8 cellular contexts compared by ENCODE assay signal in the genomic region with DNA sequence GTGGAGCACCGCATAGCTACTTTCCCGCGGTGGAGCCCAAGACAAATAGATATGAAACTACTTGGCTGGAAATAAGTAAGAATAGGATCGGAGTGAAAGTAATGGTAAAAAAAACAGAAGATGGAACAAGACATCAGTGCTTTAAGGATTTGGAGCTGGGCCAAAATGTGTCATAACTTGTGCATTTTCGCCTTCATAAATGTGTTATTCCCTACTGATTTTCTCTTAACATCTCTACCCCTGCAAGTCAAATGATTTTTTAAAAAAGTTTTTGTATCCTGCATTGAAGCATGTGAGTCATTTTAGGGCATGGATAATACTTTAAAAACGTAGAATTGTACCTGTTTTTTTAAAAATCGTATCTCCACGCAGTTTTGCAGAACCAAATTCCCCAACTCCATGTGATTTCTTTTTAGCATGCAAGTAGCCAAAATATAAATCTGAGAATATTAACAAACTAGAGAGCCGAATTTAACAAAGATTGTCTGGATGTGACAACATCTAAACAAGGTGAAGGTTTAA. TPM values are rescaled to one million over a fixed set of nuclear protein-coding genes. Genes with fewer than 3 reads are reported as not detected.
DNase-seq lines count a peak whose midpoint lies in the region; ATAC-seq and TF ChIP-seq lines count a peak whose summit lies in the region.

No MANE protein-coding gene starts in this region.

- no peaks in the 10 kb centered on the region for H3K9me3 ChIP-seq in CD8-positive, alpha-beta T cell (ENCODE audit: low read length)
- no peaks in the 10 kb centered on the region for H3K9me3 ChIP-seq in muscle layer of colon (ENCODE audit: low read length)

- no peaks in the 10 kb centered on the region for H3K36me3 ChIP-seq in CD8-positive, alpha-beta T cell (ENCODE audit: insufficient read depth, low read length)
- no peaks in the 10 kb centered on the region for H3K36me3 ChIP-seq in muscle layer of colon (ENCODE audit: insufficient read depth, low read length)

- no peak for DNase-seq in CD8-positive, alpha-beta T cell
- DNase-seq in LNCaP clone FGC (ENCODE audit: low read depth) (no peak), chondrocyte (ENCODE audit: low spot score) (no peak), NOMO-1 (lab: John Stamatoyannopoulos, UW; ENCODE audit: unreplicated experiment in 2 of 2) (no peak)

- H3K9me3 Mint-ChIP-seq in CD8-positive, alpha-beta T cell, result peaks cover 9% of the 10 kb centered on the region
- peaks cover 9% of the 10 kb centered on the region for H3K9me3 Mint-ChIP-seq in chondrocyte (ENCODE audit: low read depth)

- H3K4me1 Mint-ChIP-seq in CD8-positive, alpha-beta T cell (ENCODE audit: low read depth), result peaks cover 30% of the 10 kb centered on the region
- H3K4me1 Mint-ChIP-seq in chondrocyte (ENCODE audit: low read depth), result peaks cover 10% of the 10 kb centered on the region

- peak overlapping the region; percentile 58 for H3K4me3 ChIP-seq in CD8-positive, alpha-beta T cell (ENCODE audit: low read depth, low read length)
- H3K4me3 ChIP-seq in LNCaP clone FGC (ENCODE audit: low read depth, low read length) (peak overlapping the region; percentile 52), muscle layer of colon (ENCODE audit: low read depth in 1 of 2, low read length in 2 of 2) (peak overlapping the region; percentile 58 to 69)

- H3K27me3 ChIP-seq in CD8-positive, alpha-beta T cell (ENCODE audit: insufficient read depth, low read length), result no peaks in the 10 kb centered on the region
- H3K27me3 ChIP-seq in muscle layer of colon (ENCODE audit: control insufficient read depth in 1 of 2, insufficient read depth in 2 of 2, low read length in 2 of 2), result no peaks in the 10 kb centered on the region

- peak overlapping the region; percentile 91 for H3K27ac Mint-ChIP-seq in CD8-positive, alpha-beta T cell
- peak overlapping the region; percentile 71 for H3K27ac Mint-ChIP-seq in chondrocyte (ENCODE audit: unreplicated experiment)

- ATAC-seq in CD8-positive, alpha-beta T cell, result no peak
- no peak for ATAC-seq in GM21737 (IDR thresholded peaks at IDR 0.05; ENCODE audit: unreplicated experiment)
- no peak for ATAC-seq in HG02884 (IDR thresholded peaks at IDR 0.05; ENCODE audit: unreplicated experiment)
- ATAC-seq in GM21423 (IDR thresholded peaks at IDR 0.05; ENCODE audit: unreplicated experiment), result no peak

- intact Hi-C loops in CD8-positive, alpha-beta T cell (cut with DNase I, micrococcal nuclease), result loop anchor here (5.0 to 10.0 kb wide), 6 partner anchors 142 to 527 kb away; a partner anchor contains a TSS

- peaks cover 2% of the 10 kb centered on the region for H3K27me3 Mint-ChIP-seq in CD8-positive, alpha-beta T cell (ENCODE audit: low read depth)
- H3K27me3 Mint-ChIP-seq in chondrocyte (ENCODE audit: low read depth), result peaks cover 5% of the 10 kb centered on the region

- POLR2A ChIA-PET in CD8-positive, alpha-beta T cell (lab: Charles Lee), result interaction anchor here (0.6 to 1.6 kb wide), 2 partner anchors 186 to 274 kb away, joined by 3 to 5 read pairs; a partner anchor contains a TSS

- no peak for TF ChIP-seq CTCF in CD8-positive, alpha-beta T cell (IDR thresholded peaks at IDR 0.05)
- TF ChIP-seq CTCF in LNCaP clone FGC (IDR thresholded peaks at IDR 0.05; ENCODE audit: control insufficient read depth, extremely low read depth, insufficient read depth), result no peak
- TF ChIP-seq CTCF in chondrocyte (IDR thresholded peaks at IDR 0.05), result no peak

- H3K4me3 Mint-ChIP-seq in CD8-positive, alpha-beta T cell, result peak overlapping the region; percentile 94
- H3K4me3 Mint-ChIP-seq in chondrocyte (ENCODE audit: unreplicated experiment), result peak overlapping the region; percentile 91

- H3K9ac ChIP-seq in muscle layer of colon (ENCODE audit: low read length), result peak overlapping the region; percentile 83

- CTCF ChIA-PET in CD8-positive, alpha-beta T cell (lab: Charles Lee), result interaction anchor here (1.1 to 3.0 kb wide), 2 partner anchors 31 to 111 kb away, joined by 3 to 14 read pairs; no protein-coding TSS in a partner anchor

- peak overlapping the region; percentile 46 for H3K27ac ChIP-seq in CD8-positive, alpha-beta T cell (ENCODE audit: low read depth, low read length)
- peak overlapping the region; percentile 88 for H3K27ac ChIP-seq in muscle layer of colon (ENCODE audit: low read depth, low read length)

- peaks cover 25% of the 10 kb centered on the region for H3K4me1 ChIP-seq in CD8-positive, alpha-beta T cell (ENCODE audit: insufficient read depth, low read length)
- H3K4me1 ChIP-seq in muscle layer of colon (ENCODE audit: insufficient read depth, low read length), result no peaks in the 10 kb centered on the region

- H3K36me3 Mint-ChIP-seq in CD8-positive, alpha-beta T cell, result no peaks in the 10 kb centered on the region
- H3K36me3 Mint-ChIP-seq in chondrocyte (ENCODE audit: low read depth), result no peaks in the 10 kb centered on the region

RNA-seq across cellular contexts. Expression of a gene that starts 0.9 kb away (rescaled TPM):
- under 1 TPM; 0.50 to 0.79 TPM for total RNA-seq in CD8-positive, alpha-beta T cell
- 0.52 to 0.68 TPM (median 0.56 TPM) in 3 replicates for total RNA-seq in chondrocyte
